2 cellular contexts compared by ENCODE assay signal in the genomic region with DNA sequence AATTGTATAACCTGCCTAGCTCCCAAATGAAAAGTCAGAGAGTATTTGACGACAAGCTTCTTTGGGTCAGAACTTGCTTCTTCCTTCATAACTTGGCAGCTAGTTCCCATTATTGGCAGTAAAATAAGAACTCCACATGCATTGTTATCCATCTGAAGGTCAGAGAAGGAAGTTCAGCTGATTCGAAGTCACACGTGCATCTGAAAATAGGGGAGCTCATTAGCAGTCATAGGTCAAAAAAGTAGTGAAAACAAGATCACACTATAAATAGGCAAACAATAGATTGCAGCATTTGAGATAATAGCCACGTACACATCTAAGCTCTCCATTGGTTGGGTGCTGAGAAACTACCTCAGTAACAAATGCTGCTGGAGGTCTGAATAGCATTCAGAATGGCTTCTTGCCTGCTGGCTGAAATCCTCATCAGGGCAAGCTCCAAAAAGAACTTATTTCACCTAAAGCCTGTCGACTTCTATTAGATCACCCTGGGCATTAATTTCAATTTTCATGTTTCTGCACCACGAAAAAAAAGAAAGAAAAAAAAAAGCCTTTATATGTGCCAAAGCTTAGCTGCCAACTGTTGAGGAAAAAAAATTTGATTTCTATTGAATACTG.
TF ChIP-seq lines count a peak whose summit lies in the region.

No MANE protein-coding gene starts in this region.

TF ChIP-seq in GM23338, 12 proteins besides CTCF, POLR2A, EP300 and RAD21:
- TF ChIP-seq EZH2phosphoT487 (IDR thresholded peaks at IDR 0.05; ENCODE audit: unreplicated experiment) = no peak
- TF ChIP-seq, protein P1, sequence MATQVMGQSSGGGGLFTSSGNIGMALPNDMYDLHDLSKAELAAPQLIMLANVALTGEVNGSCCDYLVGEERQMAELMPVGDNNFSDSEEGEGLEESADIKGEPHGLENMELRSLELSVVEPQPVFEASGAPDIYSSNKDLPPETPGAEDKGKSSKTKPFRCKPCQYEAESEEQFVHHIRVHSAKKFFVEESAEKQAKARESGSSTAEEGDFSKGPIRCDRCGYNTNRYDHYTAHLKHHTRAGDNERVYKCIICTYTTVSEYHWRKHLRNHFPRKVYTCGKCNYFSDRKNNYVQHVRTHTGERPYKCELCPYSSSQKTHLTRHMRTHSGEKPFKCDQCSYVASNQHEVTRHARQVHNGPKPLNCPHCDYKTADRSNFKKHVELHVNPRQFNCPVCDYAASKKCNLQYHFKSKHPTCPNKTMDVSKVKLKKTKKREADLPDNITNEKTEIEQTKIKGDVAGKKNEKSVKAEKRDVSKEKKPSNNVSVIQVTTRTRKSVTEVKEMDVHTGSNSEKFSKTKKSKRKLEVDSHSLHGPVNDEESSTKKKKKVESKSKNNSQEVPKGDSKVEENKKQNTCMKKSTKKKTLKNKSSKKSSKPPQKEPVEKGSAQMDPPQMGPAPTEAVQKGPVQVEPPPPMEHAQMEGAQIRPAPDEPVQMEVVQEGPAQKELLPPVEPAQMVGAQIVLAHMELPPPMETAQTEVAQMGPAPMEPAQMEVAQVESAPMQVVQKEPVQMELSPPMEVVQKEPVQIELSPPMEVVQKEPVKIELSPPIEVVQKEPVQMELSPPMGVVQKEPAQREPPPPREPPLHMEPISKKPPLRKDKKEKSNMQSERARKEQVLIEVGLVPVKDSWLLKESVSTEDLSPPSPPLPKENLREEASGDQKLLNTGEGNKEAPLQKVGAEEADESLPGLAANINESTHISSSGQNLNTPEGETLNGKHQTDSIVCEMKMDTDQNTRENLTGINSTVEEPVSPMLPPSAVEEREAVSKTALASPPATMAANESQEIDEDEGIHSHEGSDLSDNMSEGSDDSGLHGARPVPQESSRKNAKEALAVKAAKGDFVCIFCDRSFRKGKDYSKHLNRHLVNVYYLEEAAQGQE (IDR thresholded peaks at IDR 0.05; ENCODE audit: unreplicated experiment) = no peak
- TF ChIP-seq ETS1 (IDR thresholded peaks at IDR 0.05) = no peak
- no peak for TF ChIP-seq CREB1 (CRISPR knock-in tag; IDR thresholded peaks at IDR 0.05; ENCODE audit: low read depth)
- no peak for TF ChIP-seq POLR2AphosphoS5 (IDR thresholded peaks at IDR 0.05; ENCODE audit: low read depth)
- TF ChIP-seq ZNF114 (CRISPR knock-in tag; IDR thresholded peaks at IDR 0.05) = no peak

TF ChIP-seq in endothelial cell of umbilical vein, 7 proteins besides CTCF, POLR2A, EP300 and RAD21:
- TF ChIP-seq MYC (IDR thresholded peaks at IDR 0.05; ENCODE audit: low read depth, low read length) (no peak), EZH2 (IDR thresholded peaks at IDR 0.05; ENCODE audit: borderline replicate concordance, low read depth, low read length, severe bottlenecking) (no peak), GATA2 (IDR thresholded peaks at IDR 0.05; ENCODE audit: insufficient read depth, insufficient read length, low read depth, low read length) (no peak), JUN (IDR thresholded peaks at IDR 0.05; ENCODE audit: borderline replicate concordance, insufficient read depth, insufficient read length, low read depth) (peak; percentile 41), MAX (IDR thresholded peaks at IDR 0.05; ENCODE audit: insufficient read depth, insufficient read length) (peak; percentile 49), FOS (IDR thresholded peaks at IDR 0.05; ENCODE audit: borderline replicate concordance, insufficient read depth, low read length) (no peak), POLR2AphosphoS5 (IDR thresholded peaks at IDR 0.05; ENCODE audit: insufficient read depth, low read depth, low read length) (no peak)
